19 cellular contexts compared by ENCODE assay signal in genomic region chr5:125440905-125441304, GRCh38.
"Had no signal": no experiment of that assay in that cellular context is flagged by ENCODE, and none has a peak within 500 bp of the region (broad histone marks: within the 10 kb centered on the region; RNA-seq: fewer than 3 reads in every experiment).

No MANE protein-coding gene starts in this region.

- H3K27ac Mint-ChIP-seq: endodermal cell; naive thymus-derived CD4-positive, alpha-beta T cell; nephron progenitor cell; stimulated activated naive B cell treated with anti-CD40 and anti-IgM and Interleukin-4, amounts not matched to agents 10 μg/mL and 1 μg/mL and 100 μg/mL, for 72 hours; stimulated activated naive CD8-positive, alpha-beta T cell treated with anti-CD3 and anti-CD28 coated beads, Interleukin-15, amount 100 ng/mL, for 72 hours had no signal

- H3K36me3 Mint-ChIP-seq: naive thymus-derived CD4-positive, alpha-beta T cell had no signal

- H3K4me3 ChIP-seq: coronary artery, spleen, thoracic aorta, transverse colon had no signal

- DNase-seq: effector CD4-positive, alpha-beta T cell; endodermal cell; erythroblast; foreskin keratinocyte; kidney; naive thymus-derived CD4-positive, alpha-beta T cell; nephron progenitor cell; posterior cingulate gyrus; spleen; stimulated activated CD4-positive, alpha-beta T cell treated with anti-CD3 and anti-CD28 coated beads, Interleukin-15, amount 100 ng/mL, for 24 hours; stimulated activated CD4-positive, alpha-beta T cell treated with anti-CD3 and anti-CD28 coated beads, Interleukin-1b, Interleukin-23, amount 100 ng/mL, for 48 hours; stimulated activated CD4-positive, alpha-beta T cell treated with anti-CD3 and anti-CD28 coated beads, Interleukin-4, amount 100 ng/mL, for 4 hours; stimulated activated naive B cell treated with anti-CD40 and anti-IgM and Interleukin-4, amounts not matched to agents 10 μg/mL and 1 μg/mL and 100 μg/mL, for 72 hours; stimulated activated naive CD8-positive, alpha-beta T cell treated with anti-CD3 and anti-CD28 coated beads, Interleukin-15, amount 100 ng/mL, for 72 hours; transverse colon had no signal

- H3K4me3 Mint-ChIP-seq: endodermal cell; naive thymus-derived CD4-positive, alpha-beta T cell; nephron progenitor cell; stimulated activated naive B cell treated with anti-CD40 and anti-IgM and Interleukin-4, amounts not matched to agents 10 μg/mL and 1 μg/mL and 100 μg/mL, for 72 hours; stimulated activated naive CD8-positive, alpha-beta T cell treated with anti-CD3 and anti-CD28 coated beads, Interleukin-15, amount 100 ng/mL, for 72 hours had no signal

- H3K4me1 Mint-ChIP-seq: naive thymus-derived CD4-positive, alpha-beta T cell; stimulated activated naive CD8-positive, alpha-beta T cell treated with anti-CD3 and anti-CD28 coated beads, Interleukin-15, amount 100 ng/mL, for 72 hours had no signal

- H3K4me1 ChIP-seq: foreskin keratinocyte, spleen, transverse colon had no signal

- H3K9me3 ChIP-seq: neutrophil had no signal

- H3K27me3 ChIP-seq: foreskin keratinocyte, neutrophil, spleen, transverse colon had no signal

- ATAC-seq: foreskin keratinocyte; naive thymus-derived CD4-positive, alpha-beta T cell; sciatic nerve; stimulated activated naive B cell treated with anti-CD40 and anti-IgM and Interleukin-4, amounts not matched to agents 10 μg/mL and 1 μg/mL and 100 μg/mL, for 72 hours; stimulated activated naive CD8-positive, alpha-beta T cell treated with anti-CD3 and anti-CD28 coated beads, Interleukin-15, amount 100 ng/mL, for 72 hours had no signal

- H3K27ac ChIP-seq: coronary artery, foreskin keratinocyte, neutrophil, spleen, thoracic aorta, transverse colon had no signal

- H3K36me3 ChIP-seq: neutrophil, spleen, thoracic aorta, transverse colon had no signal

- H3K27me3 Mint-ChIP-seq: naive thymus-derived CD4-positive, alpha-beta T cell; stimulated activated naive B cell treated with anti-CD40 and anti-IgM and Interleukin-4, amounts not matched to agents 10 μg/mL and 1 μg/mL and 100 μg/mL, for 72 hours; stimulated activated naive CD8-positive, alpha-beta T cell treated with anti-CD3 and anti-CD28 coated beads, Interleukin-15, amount 100 ng/mL, for 72 hours had no signal
